Comparison of ENCODE assay signal across 23 cellular contexts in genomic region chr9:114314256-114314867, GRCh38. TPM values are rescaled to one million over a fixed set of nuclear protein-coding genes. Genes with fewer than 3 reads are reported as not detected.
A peak's percentile ranks its signal among the peaks of the same experiment; 100 is the strongest.
DNase-seq lines count a peak whose midpoint lies in the region; ATAC-seq and TF ChIP-seq lines count a peak whose summit lies in the region.
"Had no signal": no experiment of that assay in that cellular context is flagged by ENCODE, and none has a peak within 500 bp of the region (broad histone marks: within the 10 kb centered on the region; RNA-seq: fewer than 3 reads in every experiment).

No MANE protein-coding gene starts in this region.

- H3K36me3 Mint-ChIP-seq in progenitor cell of endocrine pancreas (ENCODE audit: insufficient read depth): peaks cover 12% of the 10 kb centered on the region

- no peak overlapping the region for H3K4me3 Mint-ChIP-seq in progenitor cell of endocrine pancreas (ENCODE audit: low read depth)
- H3K4me3 Mint-ChIP-seq: GM23338; stimulated activated effector memory CD8-positive, alpha-beta T cell treated with anti-CD3 and anti-CD28 coated beads, Interleukin-12 subunit alpha, Interleukin-12 subunit beta, amount 100 ng/mL, for 72 hours had no signal

- no peak overlapping the region for H3K4me3 ChIP-seq in coronary artery
- H3K4me3 ChIP-seq: GM23338, transverse colon had no signal

- H3K27ac Mint-ChIP-seq in progenitor cell of endocrine pancreas: peak overlapping the region; percentile 4
- H3K27ac Mint-ChIP-seq: GM23338; stimulated activated effector memory CD8-positive, alpha-beta T cell treated with anti-CD3 and anti-CD28 coated beads, Interleukin-12 subunit alpha, Interleukin-12 subunit beta, amount 100 ng/mL, for 72 hours had no signal

- ATAC-seq in HG03025 (IDR thresholded peaks at IDR 0.05; ENCODE audit: low FRiP score, unreplicated experiment) (no peak), HG03442 (IDR thresholded peaks at IDR 0.05; ENCODE audit: unreplicated experiment) (no peak)
- ATAC-seq: GM23338; left ventricle myocardium superior; Right ventricle myocardium inferior; stimulated activated effector memory CD8-positive, alpha-beta T cell treated with anti-CD3 and anti-CD28 coated beads, Interleukin-12 subunit alpha, Interleukin-12 subunit beta, amount 100 ng/mL, for 72 hours had no signal

- no peaks in the 10 kb centered on the region for H3K4me1 Mint-ChIP-seq in progenitor cell of endocrine pancreas (ENCODE audit: low read depth)
- H3K4me1 Mint-ChIP-seq: stimulated activated effector memory CD8-positive, alpha-beta T cell treated with anti-CD3 and anti-CD28 coated beads, Interleukin-12 subunit alpha, Interleukin-12 subunit beta, amount 100 ng/mL, for 72 hours had no signal

- no peaks in the 10 kb centered on the region for H3K9me3 Mint-ChIP-seq in progenitor cell of endocrine pancreas (ENCODE audit: low read depth)
- H3K9me3 Mint-ChIP-seq: GM23338; stimulated activated effector memory CD8-positive, alpha-beta T cell treated with anti-CD3 and anti-CD28 coated beads, Interleukin-12 subunit alpha, Interleukin-12 subunit beta, amount 100 ng/mL, for 72 hours had no signal

- DNase-seq in NCI-H82 (lab: John Stamatoyannopoulos, UW): peak; percentile 33
- DNase-seq in NCI-H82 treated with DMSO at 0.1 percent for 48 hours (lab: John Stamatoyannopoulos, UW; ENCODE audit: unreplicated experiment): no peak
- peak; percentile 66 for DNase-seq in NCI-H2171 treated with DMSO at 0.1 percent for 48 hours (lab: John Stamatoyannopoulos, UW)
- peak; percentile 16 for DNase-seq in coronary artery (ENCODE audit: low spot score)
- no peak for DNase-seq in progenitor cell of endocrine pancreas (ENCODE audit: low spot score, unreplicated experiment)
- no peak for DNase-seq in Ammon's horn (ENCODE audit: low spot score)
- DNase-seq: 8988T; activated CD4-positive, alpha-beta T cell treated with anti-CD3 and anti-CD28 coated beads for 4 hours; Calu3; effector CD8-positive, alpha-beta T cell; Karpas-422; left ventricle myocardium superior; NCI-H1048; NCI-H2029 treated with DMSO at 0.1 percent for 48 hours; SW 1271; transverse colon had no signal

- TF ChIP-seq CTCF in coronary artery (IDR thresholded peaks at IDR 0.05): no peak
- no peak for TF ChIP-seq CTCF in progenitor cell of endocrine pancreas (IDR thresholded peaks at IDR 0.05; ENCODE audit: unreplicated experiment)

- no peak overlapping the region for H3K27ac ChIP-seq in coronary artery
- H3K27ac ChIP-seq: transverse colon had no signal

- peaks cover 5% of the 10 kb centered on the region for H3K27me3 Mint-ChIP-seq in progenitor cell of endocrine pancreas

RNA-seq across cellular contexts. Expression of gene ORM1, which starts 8.5 kb away (rescaled TPM):
- 9.3 and 10.8 TPM in 2 replicates for total RNA-seq in progenitor cell of endocrine pancreas
- total RNA-seq: Calu3, GM23338, HT-29, left ventricle myocardium superior, renal cortical epithelial cell, transverse colon had no signal

RNA-seq across cellular contexts. Expression of gene ORM2, which starts 15.3 kb away (rescaled TPM):
- 3.2 and 5.4 TPM in 2 replicates for total RNA-seq in progenitor cell of endocrine pancreas
- total RNA-seq: Calu3, HT-29, left ventricle myocardium superior, renal cortical epithelial cell, Right ventricle myocardium inferior, transverse colon had no signal

Comparison
In these comparisons a context has a peak if more than half of its experiments do, and no peak if none do; other contexts are left out.
1. DNase-seq: peak in NCI-H82 (single experiment), NCI-H2171 treated with DMSO at 0.1 percent for 48 hours (single experiment) and coronary artery (single experiment); none in NCI-H82 treated with DMSO at 0.1 percent for 48 hours (single experiment), progenitor cell of endocrine pancreas (single experiment) and Ammon's horn (single experiment).